ENCODE assay signal across 11 cellular contexts in genomic region chr6:53691667-53692133, GRCh38. TPM values are rescaled to one million over a fixed set of nuclear protein-coding genes. Genes with fewer than 3 reads are reported as not detected.
A peak's percentile ranks its signal among the peaks of the same experiment; 100 is the strongest.
DNase-seq lines count a peak whose midpoint lies in the region; ATAC-seq lines count a peak whose summit lies in the region.
"Had no signal": no experiment of that assay in that cellular context is flagged by ENCODE, and none has a peak within 500 bp of the region (broad histone marks: within the 10 kb centered on the region; RNA-seq: fewer than 3 reads in every experiment).

No MANE protein-coding gene starts in this region.

- no peak overlapping the region for H3K4me3 Mint-ChIP-seq in IgD-negative memory B cell
- H3K4me3 Mint-ChIP-seq: naive thymus-derived CD8-positive, alpha-beta T cell had no signal

- H3K4me1 Mint-ChIP-seq in IgD-negative memory B cell, result peaks cover 10 to 17% (median 12%) of the 10 kb centered on the region in 3 donors
- H3K4me1 Mint-ChIP-seq: naive thymus-derived CD8-positive, alpha-beta T cell had no signal

- ATAC-seq in HG02678 (IDR thresholded peaks at IDR 0.05; ENCODE audit: unreplicated experiment) (peak; percentile 90), sciatic nerve (peak; percentile 32), HG03095 (IDR thresholded peaks at IDR 0.05; ENCODE audit: unreplicated experiment) (no peak)
- ATAC-seq: A549; naive thymus-derived CD8-positive, alpha-beta T cell had no signal

- peaks cover 7% of the 10 kb centered on the region for H3K27me3 Mint-ChIP-seq in IgD-negative memory B cell

- peak overlapping the region in 2 of 3 donors; percentile 17 to 46 for H3K27ac Mint-ChIP-seq in IgD-negative memory B cell
- H3K27ac Mint-ChIP-seq: naive thymus-derived CD8-positive, alpha-beta T cell had no signal

- intact Hi-C loops in sciatic nerve (cut with DNase I), result no loop called here

- H3K36me3 Mint-ChIP-seq in IgD-negative memory B cell, result no peaks in the 10 kb centered on the region
- H3K36me3 Mint-ChIP-seq: naive thymus-derived CD8-positive, alpha-beta T cell had no signal

- no peaks in the 10 kb centered on the region for H3K9me3 Mint-ChIP-seq in IgD-negative memory B cell
- H3K9me3 Mint-ChIP-seq: naive thymus-derived CD8-positive, alpha-beta T cell had no signal

- DNase-seq in NCI-H1417 (lab: John Stamatoyannopoulos, UW), result peak in 2 of 3 experiments; percentile 17 to 19
- no peak for DNase-seq in NCI-H1417 treated with DMSO at 0.1 percent for 48 hours (lab: John Stamatoyannopoulos, UW)
- no peak for DNase-seq in sciatic nerve (ENCODE audit: low spot score)
- no peak for DNase-seq in HT-29 (ENCODE audit: low spot score)
- no peak for DNase-seq in dermis blood vessel endothelial cell
- DNase-seq: foreskin melanocyte; naive thymus-derived CD8-positive, alpha-beta T cell had no signal

RNA-seq across cellular contexts. Expression of gene KLHL31, which starts 26.1 kb away (rescaled TPM):
- 0.08 TPM for polyA plus RNA-seq in IgD-negative memory B cell
- total RNA-seq in sciatic nerve (1.2 TPM), dermis blood vessel endothelial cell (0.14 and 0.17 TPM in 2 replicates)
- total RNA-seq in HT-29 (2014; rRNA removed; shearing (Covaris generic)), result 0.99 and 1.2 TPM in 2 replicates
- polyA plus RNA-seq: naive thymus-derived CD8-positive, alpha-beta T cell had no signal

Comparison
In these comparisons a context has a peak if more than half of its experiments do, and no peak if none do; other contexts are left out.
1. DNase-seq: peak in NCI-H1417 (2 of 3); none in NCI-H1417 treated with DMSO at 0.1 percent for 48 hours (single experiment), sciatic nerve (single experiment), HT-29 (single experiment) and dermis blood vessel endothelial cell (single experiment).